In the genomic region with DNA sequence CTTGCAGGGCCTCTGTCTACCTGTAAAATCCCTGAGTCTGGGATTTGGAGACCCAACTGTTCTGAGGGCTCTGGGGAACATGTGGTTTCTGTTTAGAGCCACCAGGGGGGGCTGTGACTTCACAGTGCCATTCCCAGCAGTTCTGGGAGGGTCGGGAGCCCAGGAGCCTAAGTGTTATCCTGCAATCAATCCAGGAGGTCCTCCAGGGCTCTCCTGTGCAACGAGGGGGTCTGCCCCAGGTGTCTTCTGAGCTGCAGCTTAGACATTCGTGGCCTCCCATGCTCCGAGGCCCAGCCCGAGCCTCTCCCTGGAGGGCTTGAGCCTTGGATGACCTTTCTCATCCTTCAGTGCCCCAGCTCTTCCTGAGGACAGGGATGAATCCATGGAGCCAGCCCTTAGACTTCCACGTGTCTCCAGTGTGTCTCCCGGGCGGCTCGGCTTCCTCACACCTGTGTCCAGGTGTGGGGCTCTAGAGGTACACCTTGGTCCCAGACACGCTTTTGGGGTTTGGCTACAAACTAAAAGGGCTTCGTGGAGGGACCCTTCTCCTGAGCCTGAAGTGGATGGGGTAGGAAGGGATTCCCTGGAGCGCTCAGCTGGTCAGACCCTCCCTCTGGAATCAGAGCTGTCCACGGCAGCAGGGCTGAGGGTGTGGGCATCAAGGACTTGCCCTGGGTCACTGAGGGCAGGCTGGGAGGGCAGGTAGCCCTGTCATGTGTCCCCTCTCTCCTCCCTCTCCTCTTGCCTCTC, we compare ENCODE assay signal across 8 cellular contexts. TPM values are rescaled to one million over a fixed set of nuclear protein-coding genes. Genes with fewer than 3 reads are reported as not detected.
DNase-seq lines count a peak whose midpoint lies in the region; ATAC-seq and TF ChIP-seq lines count a peak whose summit lies in the region.

No MANE protein-coding gene starts in this region.

- H3K4me1 Mint-ChIP-seq in T-cell (no peaks in the 10 kb centered on the region), immature natural killer cell (no peaks in the 10 kb centered on the region)

- H3K4me3 Mint-ChIP-seq in T-cell, result no peak overlapping the region
- H3K4me3 Mint-ChIP-seq in immature natural killer cell, result no peak overlapping the region

- intact Hi-C loops in mucosa of descending colon (cut with DNase I, micrococcal nuclease), result loop anchor here (5.0 kb wide), 2 partner anchors 180 to 310 kb away; no protein-coding TSS in a partner anchor

- no peak overlapping the region for H3K4me3 ChIP-seq in mucosa of descending colon

- CTCF ChIA-PET in T-cell (lab: Charles Lee), result interaction anchor here in 1 of 2 donors (0.5 to 1.0 kb wide), 5 partner anchors 13 to 49 kb away, joined by 3 to 6 read pairs (median 3); no protein-coding TSS in a partner anchor

- DNase-seq in activated CD4-positive, alpha-beta T cell treated with anti-CD3 and anti-CD28 coated beads for 48 hours, result peak; percentile 45
- no peak for DNase-seq in activated CD4-positive, alpha-beta T cell treated with anti-CD3 and anti-CD28 coated beads for 1 hour
- DNase-seq in LHCN-M2 (ENCODE audit: low read depth) (peak; percentile 48), T-cell (peak in 10 of 34 experiments; percentile 12 to 40 (median 28)), mucosa of descending colon (peak in 2 of 3 donors; percentile 45 to 56), immature natural killer cell (no peak)

- peak; percentile 66 for TF ChIP-seq CTCF in mucosa of descending colon (IDR thresholded peaks at IDR 0.05)

- H3K27ac Mint-ChIP-seq in T-cell (no peak overlapping the region), immature natural killer cell (no peak overlapping the region)

- no peaks in the 10 kb centered on the region for H3K9me3 Mint-ChIP-seq in T-cell
- H3K9me3 Mint-ChIP-seq in immature natural killer cell, result no peaks in the 10 kb centered on the region

- no peaks in the 10 kb centered on the region for H3K36me3 ChIP-seq in mucosa of descending colon (ENCODE audit: low read depth)

- no peaks in the 10 kb centered on the region for H3K9me3 ChIP-seq in mucosa of descending colon

- ATAC-seq in T-cell (replicated peaks in 1 of 4), result peak in 3 of 4 experiments; percentile 59 to 78 (median 66)
- peak; percentile 68 for ATAC-seq in esophagus mucosa
- peak; percentile 79 for ATAC-seq in mucosa of descending colon
- ATAC-seq in HG02884 (IDR thresholded peaks at IDR 0.05; ENCODE audit: unreplicated experiment), result no peak

- POLR2A ChIA-PET in T-cell (lab: Charles Lee), result no interaction called here

- H3K4me1 ChIP-seq in mucosa of descending colon (ENCODE audit: low read depth), result no peaks in the 10 kb centered on the region

- H3K27me3 Mint-ChIP-seq in T-cell (no peaks in the 10 kb centered on the region), immature natural killer cell (ENCODE audit: low read depth in 3 of 3) (peaks cover 0 to 2% (median 0%) of the 10 kb centered on the region in 3 donors)

- no peaks in the 10 kb centered on the region for H3K36me3 Mint-ChIP-seq in T-cell
- no peaks in the 10 kb centered on the region for H3K36me3 Mint-ChIP-seq in immature natural killer cell

RNA-seq across cellular contexts. Expression of gene ABTB1, which starts 20.3 kb away (rescaled TPM):
- 4.0 and 5.2 TPM in 2 replicates for total RNA-seq in LHCN-M2 (2014; rRNA removed)
- polyA plus RNA-seq in LHCN-M2 (2012), result 16.7 TPM
- 100 to 1,000 TPM; 107 to 187 (median 166) TPM for total RNA-seq in T-cell
- total RNA-seq in esophagus mucosa, result 6.4 TPM
- total RNA-seq in mucosa of descending colon, result 10 to 100 TPM; 19.9 to 48.7 (median 33.7) TPM
- polyA plus RNA-seq in immature natural killer cell, result 100 to 1,000 TPM in 1 of 3 donors, 10 to 100 TPM in 2; 71.9 to 141 (median 83.7) TPM

RNA-seq across cellular contexts. Expression of gene PODXL2, which starts 23.4 kb away (rescaled TPM):
- total RNA-seq in LHCN-M2 (2014; rRNA removed) (4.3 and 6.1 TPM in 2 replicates), T-cell (1 to 10 TPM; 2.0 to 4.7 (median 4.2) TPM), esophagus mucosa (2.7 TPM), mucosa of descending colon (10 to 100 TPM in 2 of 3 donors, 1 to 10 TPM in 1; 5.4 to 18.5 (median 16.2) TPM)
- polyA plus RNA-seq in LHCN-M2 (2012), result 2.1 TPM
- polyA plus RNA-seq in immature natural killer cell, result 1 to 10 TPM; 1.9 to 4.9 (median 3.2) TPM

RNA-seq across cellular contexts. Expression of gene MCM2, which starts 54.2 kb away (rescaled TPM):
- total RNA-seq in LHCN-M2 (2014; rRNA removed) (127 and 128 TPM in 2 replicates), T-cell (10 to 100 TPM in 4 of 5 donors, 1 to 10 TPM in 1; 8.4 to 23.2 (median 14.1) TPM), esophagus mucosa (20.6 TPM), mucosa of descending colon (10 to 100 TPM in 2 of 3 donors, 1 to 10 TPM in 1; 5.2 to 23.1 (median 10.3) TPM)
- polyA plus RNA-seq in LHCN-M2 (2012), result 46.5 TPM
- polyA plus RNA-seq in immature natural killer cell, result 10 to 100 TPM; 14.9 to 24.8 (median 19.5) TPM

Comparison
In these comparisons a context has a peak if more than half of its experiments do, and no peak if none do; other contexts are left out.
1. DNase-seq: peak in activated CD4-positive, alpha-beta T cell treated with anti-CD3 and anti-CD28 coated beads for 48 hours (single experiment), LHCN-M2 (single experiment) and mucosa of descending colon (2 of 3); none in activated CD4-positive, alpha-beta T cell treated with anti-CD3 and anti-CD28 coated beads for 1 hour (single experiment) and immature natural killer cell (0 of 3).